ENCODE assay signal across 35 cellular contexts in the genomic region with DNA sequence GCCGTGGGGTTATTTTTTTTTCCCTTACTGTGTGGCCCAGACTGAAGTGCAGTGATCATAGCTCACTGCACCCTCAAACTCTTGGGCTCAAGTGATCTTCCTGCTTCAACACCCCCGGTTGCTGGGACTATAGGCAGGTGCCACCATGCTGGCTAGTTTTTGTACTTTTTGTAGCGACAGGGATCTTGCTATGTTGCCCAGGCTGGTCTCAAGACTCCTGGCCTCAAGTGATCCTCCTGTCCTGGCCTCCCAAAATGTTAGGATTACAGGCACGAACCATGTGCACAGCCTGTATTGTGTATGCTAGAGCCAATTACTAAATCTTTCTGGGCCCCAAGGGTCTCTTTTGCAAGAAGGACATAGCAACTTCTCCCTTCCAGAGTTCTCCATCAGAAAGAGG. TPM values are rescaled to one million over a fixed set of nuclear protein-coding genes. Genes with fewer than 3 reads are reported as not detected.
A peak's percentile ranks its signal among the peaks of the same experiment; 100 is the strongest.
DNase-seq lines count a peak whose midpoint lies in the region; ATAC-seq, FAIRE-seq and TF ChIP-seq lines count a peak whose summit lies in the region.
"Had no signal": no experiment of that assay in that cellular context is flagged by ENCODE, and none has a peak within 500 bp of the region (broad histone marks: within the 10 kb centered on the region; RNA-seq: fewer than 3 reads in every experiment).

No MANE protein-coding gene starts in this region.

- TF ChIP-seq RAD21 in IMR-90 (IDR thresholded peaks at IDR 0.05; ENCODE audit: low read length): no peak

- H2AK9ac ChIP-seq in IMR-90 (replicated peaks; ENCODE audit: low read depth, low read length, poor library complexity): no peak overlapping the region

- no peak overlapping the region for H3K9ac ChIP-seq in mammary epithelial cell (ENCODE audit: insufficient read depth, low read length)
- no peak overlapping the region for H3K9ac ChIP-seq in IMR-90 (ENCODE audit: low read depth, low read length)
- no peak overlapping the region for H3K9ac ChIP-seq in astrocyte (ENCODE audit: low read length)
- peak overlapping the region; percentile 57 for H3K9ac ChIP-seq in skeletal muscle satellite cell (ENCODE audit: low read depth, low read length)

- H3K9me3 ChIP-seq in mammary epithelial cell (replicated peaks; ENCODE audit: insufficient read depth, low read length): no peaks in the 10 kb centered on the region
- H3K9me3 ChIP-seq in IMR-90 (ENCODE audit: control insufficient read depth, insufficient read depth, low read length): 0 out of 2 replicates have a peak, but pooled peaks cover 4% of the 10 kb centered on the region
- no peaks in the 10 kb centered on the region for H3K9me3 ChIP-seq in astrocyte (ENCODE audit: insufficient read depth, low read depth, low read length)
- no peaks in the 10 kb centered on the region for H3K9me3 ChIP-seq in skeletal muscle satellite cell (replicated peaks; ENCODE audit: low read length)
- H3K9me3 ChIP-seq: body of pancreas, Caco-2, esophagus squamous epithelium, prostate gland, sigmoid colon had no signal

- H3K27me3 Mint-ChIP-seq in MCF 10A (ENCODE audit: insufficient read depth, unreplicated experiment) (no peaks in the 10 kb centered on the region), astrocyte (ENCODE audit: low read depth, unreplicated experiment) (no peaks in the 10 kb centered on the region)
- H3K27me3 Mint-ChIP-seq: T-helper 17 cell had no signal

- no peak overlapping the region for H3K56ac ChIP-seq in IMR-90 (ENCODE audit: extremely low read depth, insufficient read depth, low read length)

- no peaks in the 10 kb centered on the region for H4K20me1 ChIP-seq in mammary epithelial cell (ENCODE audit: insufficient read depth, low read length)
- H4K20me1 ChIP-seq in IMR-90 (ENCODE audit: insufficient read depth, low read length): peaks cover 4% of the 10 kb centered on the region; the same call in 1 of the 2 replicates
- H4K20me1 ChIP-seq in astrocyte (ENCODE audit: insufficient read depth, low read length): peaks cover 4% of the 10 kb centered on the region

- peaks cover 27% of the 10 kb centered on the region for H3K4me1 Mint-ChIP-seq in MCF 10A (ENCODE audit: insufficient read depth, unreplicated experiment)
- peaks cover 59% of the 10 kb centered on the region for H3K4me1 Mint-ChIP-seq in astrocyte (ENCODE audit: low read depth, unreplicated experiment)

- no peak overlapping the region for H4K8ac ChIP-seq in IMR-90 (ENCODE audit: low read depth in 2 of 2, low read length in 2 of 2)

- peaks cover 21 to 77% of the 10 kb centered on the region in 2 experiments for H3K79me1 ChIP-seq in IMR-90 (ENCODE audit: low read depth in 1 of 2, low read length in 2 of 2)

- H2BK5ac ChIP-seq in IMR-90 (ENCODE audit: low read depth, low read length, poor library complexity, severe bottlenecking): peak overlapping the region; percentile 17

- POLR2A ChIA-PET in MCF 10A (lab: Yijun Ruan, JAX): interaction anchor here (0.6 to 1.3 kb wide), 3 partner anchors 21 to 233 kb away, joined by 3 to 4 read pairs (median 3); a partner anchor contains a TSS
- POLR2A ChIA-PET in IMR-90 (lab: Charles Lee; ENCODE audit: unreplicated experiment): no interaction called here

- no peak overlapping the region for H3K18ac ChIP-seq in IMR-90 (ENCODE audit: low read depth, low read length)

- H3K23ac ChIP-seq in IMR-90 (ENCODE audit: low read depth, low read length): peak overlapping the region; percentile 45; the same call in 1 of the 2 replicates

- H2AFZ ChIP-seq in mammary epithelial cell (ENCODE audit: low read depth, low read length) (no peak overlapping the region), IMR-90 (replicated peaks; ENCODE audit: low read length, poor library complexity) (no peak overlapping the region), astrocyte (ENCODE audit: low read depth, low read length) (no peak overlapping the region)

- no peak for TF ChIP-seq CTCF in mammary epithelial cell (conservative IDR thresholded peaks at IDR 0.05 in 1 of 2, IDR thresholded peaks at IDR 0.05 in 1 of 2; ENCODE audit: extremely low read depth in 1 of 2, insufficient read depth in 1 of 2, low read depth in 1 of 2, low read length in 2 of 2)
- TF ChIP-seq CTCF in MCF 10A (IDR thresholded peaks at IDR 0.05; ENCODE audit: unreplicated experiment): no peak
- TF ChIP-seq CTCF in IMR-90 (conservative IDR thresholded peaks at IDR 0.05; ENCODE audit: low read depth, low read length): no peak
- no peak for TF ChIP-seq CTCF in astrocyte (IDR thresholded peaks at IDR 0.05; ENCODE audit: insufficient read depth, low read depth, low read length)

- no peak overlapping the region for H4K5ac ChIP-seq in IMR-90 (ENCODE audit: low read depth, low read length)

- intact Hi-C loops in mammary epithelial cell (cut with micrococcal nuclease) (no loop called here), MCF 10A (cut with micrococcal nuclease) (no loop called here), IMR-90 (cut with micrococcal nuclease) (no loop called here)

- dilution Hi-C loops in mammary epithelial cell (cut with HindIII; ENCODE audit: low sequenced_read_pairs): no loop called here
- dilution Hi-C loops in IMR-90 (cut with HindIII; ENCODE audit: low sequenced_read_pairs, unreplicated experiment): no loop called here

- FAIRE-seq in astrocyte (lab: Jason Lieb, UNC): no peak
- no peak for FAIRE-seq in RCC 7860 (lab: Jason Lieb, UNC)
- FAIRE-seq: endometrium, GM12892, keratinocyte, TTC549 had no signal

- no peaks in the 10 kb centered on the region for H3K27me3 ChIP-seq in mammary epithelial cell (ENCODE audit: insufficient read depth, low read length)
- H3K27me3 ChIP-seq in IMR-90 (ENCODE audit: control insufficient read depth, insufficient read depth, low read length): no peaks in the 10 kb centered on the region
- H3K27me3 ChIP-seq in astrocyte (ENCODE audit: insufficient read depth, low read length): no peaks in the 10 kb centered on the region
- H3K27me3 ChIP-seq in skeletal muscle satellite cell (ENCODE audit: control insufficient read depth, insufficient read depth, low read length): no peaks in the 10 kb centered on the region
- H3K27me3 ChIP-seq: body of pancreas, esophagus squamous epithelium, foreskin keratinocyte, heart left ventricle, sigmoid colon had no signal

- WGBS in mammary epithelial cell (ENCODE audit: low coverage, missing lambda C conversion rate): 97% methylated on average over 3 of the region's 4 CpGs
- WGBS in IMR-90 (ENCODE audit: extremely low coverage in 2 of 2, insufficient read length in 1 of 2), 2 experiments: 80% methylated on average over 2 of the region's 4 CpGs; no CpG with 5 or more reads in 1 of the 2 experiments

- ATAC-seq in IMR-90 (ENCODE audit: low read depth): no peak
- ATAC-seq in GM19463 (IDR thresholded peaks at IDR 0.05; ENCODE audit: unreplicated experiment): no peak
- ATAC-seq: body of pancreas, T-helper 17 cell had no signal

- H3K27ac Mint-ChIP-seq in MCF 10A (ENCODE audit: low read depth, unreplicated experiment): no peak overlapping the region
- H3K27ac Mint-ChIP-seq in astrocyte (ENCODE audit: unreplicated experiment): peak overlapping the region; percentile 82
- H3K27ac Mint-ChIP-seq: type B pancreatic cell had no signal

- H3K4me2 ChIP-seq in mammary epithelial cell (ENCODE audit: insufficient read depth, low read depth, low read length) (no peak overlapping the region), IMR-90 (ENCODE audit: low read depth, low read length) (no peak overlapping the region), astrocyte (ENCODE audit: low read length) (peak overlapping the region; percentile 61), skeletal muscle satellite cell (ENCODE audit: low read length) (peak overlapping the region; percentile 70)

- no peak for TF ChIP-seq POLR2A in IMR-90 (IDR thresholded peaks at IDR 0.05; ENCODE audit: low read depth, low read length)

- no TSS peak for BruUV-seq in mammary epithelial cell (replicated peaks; lab: Mats Ljungman, UMichigan)
- BruUV-seq in MCF 10A (replicated peaks; lab: Mats Ljungman, UMichigan): no TSS peak
- no TSS peak for BruUV-seq in IMR-90 (replicated peaks; lab: Mats Ljungman, UMichigan)

- H3K4me1 ChIP-seq in mammary epithelial cell (ENCODE audit: insufficient read depth, low read length) (peaks cover 27% of the 10 kb centered on the region), IMR-90 (ENCODE audit: control insufficient read depth, insufficient read depth, low read length) (peaks cover 15% of the 10 kb centered on the region), astrocyte (ENCODE audit: insufficient read depth, low read length) (peaks cover 16% of the 10 kb centered on the region), skeletal muscle satellite cell (ENCODE audit: control insufficient read depth, insufficient read depth, low read length) (peaks cover 37% of the 10 kb centered on the region)
- H3K4me1 ChIP-seq: body of pancreas, Caco-2, prostate gland had no signal

- H2BK20ac ChIP-seq in IMR-90 (ENCODE audit: low read depth, low read length): peak overlapping the region; percentile 58

- H4K91ac ChIP-seq in IMR-90 (ENCODE audit: insufficient read depth, low read depth, low read length): peak overlapping the region; percentile 6; the same call in 1 of the 2 replicates

- no peaks in the 10 kb centered on the region for H3K79me2 ChIP-seq in mammary epithelial cell (ENCODE audit: insufficient read depth, low read length)
- peaks cover 82% of the 10 kb centered on the region for H3K79me2 ChIP-seq in astrocyte (ENCODE audit: insufficient read depth, low read length)

- H3K36me3 Mint-ChIP-seq in MCF 10A (ENCODE audit: insufficient read depth, unreplicated experiment) (peaks cover 7% of the 10 kb centered on the region), astrocyte (ENCODE audit: low read depth, unreplicated experiment) (peaks cover 28% of the 10 kb centered on the region)

- H3K9me3 Mint-ChIP-seq in MCF 10A (ENCODE audit: unreplicated experiment) (no peaks in the 10 kb centered on the region), astrocyte (ENCODE audit: unreplicated experiment) (no peaks in the 10 kb centered on the region)

- H2BK15ac ChIP-seq in IMR-90 (ENCODE audit: low read depth, low read length): 0 out of 3 replicates have a peak overlapping the region, but pooled peaks have one; percentile 14

- H3K14ac ChIP-seq in IMR-90 (replicated peaks; ENCODE audit: low read depth, low read length): peak overlapping the region; percentile 36; the same call in 1 of the 2 replicates

- H3K4me3 ChIP-seq in mammary epithelial cell (replicated peaks in 1 of 3; ENCODE audit: insufficient read depth in 1 of 3, low read depth in 2 of 3, low read length in 3 of 3) (no peak overlapping the region), IMR-90 (ENCODE audit: insufficient read depth, low read depth, low read length) (no peak overlapping the region), astrocyte (ENCODE audit: insufficient read depth, low read depth, low read length) (no peak overlapping the region), skeletal muscle satellite cell (ENCODE audit: low read length) (no peak overlapping the region)
- H3K4me3 ChIP-seq: body of pancreas, esophagus squamous epithelium, heart left ventricle, left ventricle myocardium inferior, prostate gland, sigmoid colon, SK-N-MC had no signal

- H2AK5ac ChIP-seq in IMR-90 (ENCODE audit: low read depth, low read length): 0 out of 2 replicates have a peak overlapping the region, but pooled peaks have one; percentile 3

- DNase-seq in mammary epithelial cell: no peak
- DNase-seq in MCF 10A (ENCODE audit: unreplicated experiment): no peak
- DNase-seq in IMR-90: no peak
- DNase-seq in astrocyte (ENCODE audit: low read depth): no peak
- no peak for DNase-seq in H4 (ENCODE audit: low spot score)
- DNase-seq in RCC 7860 (ENCODE audit: low spot score): no peak
- DNase-seq: activated CD8-positive, alpha-beta memory T cell treated with anti-CD3 and anti-CD28 coated beads for 24 hours; activated naive CD4-positive, alpha-beta T cell; activated T-cell treated with anti-CD3 and anti-CD28 coated beads for 4 hours; body of pancreas; C1 segment of cervical spinal cord; Caco-2; dermis blood vessel endothelial cell; esophagus squamous epithelium; foreskin keratinocyte; GOT3; heart left ventricle; KBM-7; left ventricle myocardium inferior; NCI-H1105 treated with DMSO at 0.1 percent for 48 hours; NCI-H187 treated with DMSO at 0.1 percent for 48 hours; NCI-H2171; NCI-H82; sigmoid colon; stimulated activated CD4-positive, alpha-beta T cell treated with anti-CD3 and anti-CD28 coated beads, Interleukin-4, amount 100 ng/mL, for 24 hours; T-helper 17 cell had no signal

- CTCF ChIA-PET in mammary epithelial cell (lab: Charles Lee; ENCODE audit: low non-redundant PET): no interaction called here
- CTCF ChIA-PET in MCF 10A (lab: Yijun Ruan, JAX): interaction anchor here (1.1 to 2.2 kb wide), 3 partner anchors 16 to 191 kb away, joined by 3 to 15 read pairs (median 10); a partner anchor contains a TSS
- CTCF ChIA-PET in IMR-90 (lab: Yijun Ruan, JAX): no interaction called here

- H3K4me3 Mint-ChIP-seq in MCF 10A (ENCODE audit: unreplicated experiment) (no peak overlapping the region), astrocyte (ENCODE audit: unreplicated experiment) (no peak overlapping the region)
- H3K4me3 Mint-ChIP-seq: T-helper 17 cell, type B pancreatic cell had no signal

- in situ Hi-C loops in mammary epithelial cell (cut with MboI; ENCODE audit: low sequenced_read_pairs in 2 of 2) (no loop called here), IMR-90 (cut with MboI; ENCODE audit: low sequenced_read_pairs) (no loop called here)

- peak overlapping the region; percentile 43 for H3K4ac ChIP-seq in IMR-90 (ENCODE audit: low read depth, low read length)

- H3K36me3 ChIP-seq in mammary epithelial cell (ENCODE audit: insufficient read depth, low read length) (no peaks in the 10 kb centered on the region), IMR-90 (ENCODE audit: control insufficient read depth, insufficient read depth, low read length) (peaks cover 5% of the 10 kb centered on the region), astrocyte (ENCODE audit: insufficient read depth, low read length) (peaks cover 8% of the 10 kb centered on the region), skeletal muscle satellite cell (ENCODE audit: insufficient read depth, low read length) (peaks cover 15% of the 10 kb centered on the region)
- H3K36me3 ChIP-seq: esophagus squamous epithelium, prostate gland had no signal

- H3K27ac ChIP-seq in mammary epithelial cell (ENCODE audit: insufficient read depth, low read depth, low read length) (peak overlapping the region; percentile 49), IMR-90 (ENCODE audit: insufficient read depth, low read length) (no peak overlapping the region), astrocyte (ENCODE audit: low read depth, low read length) (peak overlapping the region; percentile 60)
- H3K27ac ChIP-seq: body of pancreas, esophagus squamous epithelium, foreskin keratinocyte, left ventricle myocardium inferior, prostate gland, SK-N-MC had no signal

- peak overlapping the region; percentile 24; the same call in 1 of the 2 replicates for H2BK120ac ChIP-seq in IMR-90 (ENCODE audit: low read depth, low read length)

- peaks cover 30% of the 10 kb centered on the region for H3K9me1 ChIP-seq in IMR-90 (ENCODE audit: insufficient read depth, low read length)

RNA-seq across cellular contexts. Expression of a gene that starts 23.1 kb away (rescaled TPM):
- 10 to 100 TPM; 31.3 to 34.0 TPM for total RNA-seq in mammary epithelial cell
- 16.0 TPM for polyA plus RNA-seq in mammary epithelial cell
- polyA minus RNA-seq in mammary epithelial cell: 41.9 TPM
- 46.8 and 57.4 TPM in 2 replicates for total RNA-seq in MCF 10A (2022)
- total RNA-seq in IMR-90 (2012; rRNA removed): 43.9 and 46.2 TPM in 2 replicates
- polyA plus RNA-seq in IMR-90 (2012; rRNA removed): 66.8 and 67.0 TPM in 2 replicates
- polyA plus RNA-seq in IMR-90 (2012; cell fraction: cytosol; rRNA removed): 21.9 and 22.7 TPM in 2 replicates
- polyA plus RNA-seq in IMR-90 (2012; cell fraction: nucleus; rRNA removed; ENCODE audit: low replicate concordance): 30.8 and 46.0 TPM in 2 replicates
- total RNA-seq in astrocyte: 96.1 and 118 TPM in 2 replicates
- 15.5 and 17.5 TPM in 2 replicates for total RNA-seq in skeletal muscle satellite cell (2012; rRNA removed)
- 22.8 and 33.2 TPM in 2 replicates for total RNA-seq in H4 (2014; rRNA removed; shearing (Covaris generic))

Comparison
In these comparisons a context has a peak if more than half of its experiments do, and no peak if none do; other contexts are left out.
1. H3K4me2 ChIP-seq: peak in astrocyte (single experiment) and skeletal muscle satellite cell (single experiment); none in mammary epithelial cell (single experiment) and IMR-90 (single experiment).